In the genomic region with DNA sequence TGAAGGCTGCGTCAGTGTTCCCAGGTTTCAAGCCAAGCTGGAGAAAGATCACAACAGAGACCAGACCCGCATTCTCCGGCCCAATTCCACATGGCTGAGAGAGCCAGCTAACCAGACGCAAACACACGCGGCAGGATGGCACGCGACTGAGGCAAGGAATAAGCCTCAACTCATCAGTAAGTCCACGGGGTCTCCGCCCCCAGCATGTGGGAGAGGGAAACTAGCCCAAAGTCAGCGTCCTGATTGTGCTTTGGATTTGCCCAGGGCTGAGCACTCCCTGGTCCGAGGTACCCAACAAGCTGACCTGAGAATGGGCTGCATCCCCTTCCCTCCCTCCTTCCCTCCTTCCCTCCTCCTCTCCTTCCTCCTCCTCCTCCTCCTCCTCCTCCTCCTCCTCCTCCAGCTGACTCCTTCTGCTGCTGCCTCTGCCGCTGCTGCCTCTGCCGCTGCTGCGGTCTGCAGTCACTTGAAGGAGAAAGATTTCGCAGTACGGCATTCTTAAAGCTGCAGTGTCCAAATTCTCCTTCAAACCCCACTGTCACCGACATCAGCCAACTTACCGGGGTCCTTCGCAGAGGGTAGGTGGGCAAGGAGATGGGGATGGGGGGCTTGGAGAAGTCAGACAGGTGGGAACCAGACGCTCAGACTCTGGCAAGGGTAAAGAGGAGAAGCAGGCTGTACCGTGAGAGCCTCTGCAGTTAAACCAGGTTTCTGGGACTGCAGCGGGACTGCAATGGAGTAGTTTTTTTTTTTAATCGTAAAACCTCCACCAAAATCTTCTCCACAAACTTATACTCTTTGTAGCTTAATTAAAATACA, we compare ENCODE assay signal across 8 cellular contexts.
DNase-seq lines count a peak whose midpoint lies in the region; ATAC-seq and TF ChIP-seq lines count a peak whose summit lies in the region.

No MANE protein-coding gene starts in this region.

- no peak for TF ChIP-seq POLR2A in NB4 (IDR thresholded peaks at IDR 0.05; ENCODE audit: extremely low read depth, insufficient read length)

- H3K27ac ChIP-seq in coronary artery (peak overlapping the region in 1 of 2 donors; percentile 62), muscle layer of duodenum (ENCODE audit: low read length) (peak overlapping the region; percentile 14)

- ATAC-seq in HG03460 (IDR thresholded peaks at IDR 0.05; ENCODE audit: unreplicated experiment) (no peak), GM21367 (IDR thresholded peaks at IDR 0.05; ENCODE audit: unreplicated experiment) (no peak)

- H3K4me3 ChIP-seq in NB4 (ENCODE audit: low read depth, low read length) (peak overlapping the region; percentile 38), coronary artery (peak overlapping the region; percentile 71), muscle layer of duodenum (ENCODE audit: low read depth in 1 of 2, low read length in 2 of 2) (peak overlapping the region; percentile 53 to 59)

- DNase-seq in ELF-1 (ENCODE audit: low read depth, low spot score) = peak; percentile 26
- peak; percentile 55 for DNase-seq in NB4 (ENCODE audit: low read depth)
- DNase-seq in coronary artery (ENCODE audit: low spot score) = no peak
- no peak for DNase-seq in activated effector memory CD4-positive, alpha-beta T cell treated with anti-CD3 and anti-CD28 coated beads, Interleukin-2, amount 50 U/mL, for 16 hours
- no peak for DNase-seq in NCI-H2029 (lab: John Stamatoyannopoulos, UW)

- no peaks in the 10 kb centered on the region for H3K36me3 ChIP-seq in muscle layer of duodenum (ENCODE audit: control insufficient read depth in 1 of 2, insufficient read depth in 2 of 2, low read length in 2 of 2)

- no peaks in the 10 kb centered on the region for H3K9me3 ChIP-seq in muscle layer of duodenum (ENCODE audit: control insufficient read depth in 1 of 2, low read length in 2 of 2)

- TF ChIP-seq CTCF in NB4 (IDR thresholded peaks at IDR 0.05; ENCODE audit: low read depth, low read length) (no peak), coronary artery (IDR thresholded peaks at IDR 0.05) (no peak)

- H3K4me1 ChIP-seq in muscle layer of duodenum (ENCODE audit: control insufficient read depth in 1 of 2, insufficient read depth in 2 of 2, low read length in 2 of 2) = peaks cover 6 to 34% of the 10 kb centered on the region in 2 donors

- peaks cover 53% of the 10 kb centered on the region for H3K27me3 ChIP-seq in muscle layer of duodenum (ENCODE audit: low read depth, low read length)

Comparison
In these comparisons a context has a peak if more than half of its experiments do, and no peak if none do; other contexts are left out.
1. DNase-seq: peak in ELF-1 (single experiment) and NB4 (single experiment); none in coronary artery (single experiment), activated effector memory CD4-positive, alpha-beta T cell treated with anti-CD3 and anti-CD28 coated beads, Interleukin-2, amount 50 U/mL, for 16 hours (single experiment) and NCI-H2029 (single experiment).
2. Peak in every context shown above with its lines, with median percentiles within 50 percentile points of each other: H3K4me3 ChIP-seq.